ENCODE assay signal across 8 cellular contexts in genomic region chr12:57895337-57896138, GRCh38. TPM values are rescaled to one million over a fixed set of nuclear protein-coding genes. Genes with fewer than 3 reads are reported as not detected.
DNase-seq lines count a peak whose midpoint lies in the region; ATAC-seq and TF ChIP-seq lines count a peak whose summit lies in the region.

No MANE protein-coding gene starts in this region.

- WGBS in spleen, 5 donors: 72 to 78% (median 76%) methylated on average over 5 of the region's 5 CpGs

- H3K27ac ChIP-seq in spleen: peak overlapping the region; percentile 78 to 92 (median 88)

- no peaks in the 10 kb centered on the region for H3K36me3 Mint-ChIP-seq in WTC11
- no peaks in the 10 kb centered on the region for H3K36me3 Mint-ChIP-seq in glutamatergic neuron (ENCODE audit: unreplicated experiment)

- H3K27ac Mint-ChIP-seq in WTC11: no peak overlapping the region
- H3K27ac Mint-ChIP-seq in glutamatergic neuron (ENCODE audit: unreplicated experiment): peak overlapping the region; percentile 97

- H3K27me3 Mint-ChIP-seq in WTC11 (ENCODE audit: low read depth): peaks cover 32% of the 10 kb centered on the region
- peaks cover 10% of the 10 kb centered on the region for H3K27me3 Mint-ChIP-seq in glutamatergic neuron (ENCODE audit: unreplicated experiment)

- DNase-seq in DMS53 (lab: John Stamatoyannopoulos, UW): peak; percentile 43
- DNase-seq in DMS53 treated with DMSO at 0.1 percent for 48 hours (lab: John Stamatoyannopoulos, UW; ENCODE audit: unreplicated experiment): no peak
- DNase-seq in WTC11 (ENCODE audit: low spot score): no peak
- peak; percentile 52 for DNase-seq in glutamatergic neuron
- DNase-seq in spleen: no peak
- no peak for DNase-seq in NCI-H1930 (lab: John Stamatoyannopoulos, UW)

- H3K4me1 Mint-ChIP-seq in WTC11: peaks cover 46% of the 10 kb centered on the region
- peaks cover 48% of the 10 kb centered on the region for H3K4me1 Mint-ChIP-seq in glutamatergic neuron (ENCODE audit: low read depth, unreplicated experiment)

- ATAC-seq in WTC11: no peak
- ATAC-seq in GM21367 (IDR thresholded peaks at IDR 0.05; ENCODE audit: unreplicated experiment): no peak
- no peak for ATAC-seq in GM19452 (IDR thresholded peaks at IDR 0.05; ENCODE audit: unreplicated experiment)

- 0 out of 2 replicates have a peak, but pooled peaks cover 4% of the 10 kb centered on the region for H3K9me3 Mint-ChIP-seq in WTC11
- peaks cover 19% of the 10 kb centered on the region for H3K9me3 Mint-ChIP-seq in glutamatergic neuron (ENCODE audit: unreplicated experiment)

- intact Hi-C loops in spleen (cut with DNase I; ENCODE audit: low total_unique reads): no loop called here

- peaks cover 40 to 80% (median 74%) of the 10 kb centered on the region in 6 donors for H3K4me1 ChIP-seq in spleen

- peaks cover 0 to 9% (median 0%) of the 10 kb centered on the region in 7 donors for H3K27me3 ChIP-seq in spleen (replicated peaks in 1 of 7)

- H3K4me3 ChIP-seq in spleen: peak overlapping the region in 5 of 8 donors; percentile 43 to 76 (median 54)

- no peak for TF ChIP-seq POLR2A in spleen (IDR thresholded peaks at IDR 0.05)

- no peaks in the 10 kb centered on the region for H3K36me3 ChIP-seq in spleen

- no peak for TF ChIP-seq CTCF in WTC11 (IDR thresholded peaks at IDR 0.05)
- no peak for TF ChIP-seq CTCF in glutamatergic neuron (IDR thresholded peaks at IDR 0.05; ENCODE audit: partially characterized antibody, unreplicated experiment)
- no peak for TF ChIP-seq CTCF in spleen (IDR thresholded peaks at IDR 0.05 in 8 of 11, conservative IDR thresholded peaks at IDR 0.05 in 3 of 11)

- H3K9me3 ChIP-seq in spleen: no peaks in the 10 kb centered on the region

- POLR2A ChIA-PET in WTC11 (lab: Charles Lee): interaction anchor here (1.0 to 4.3 kb wide), 3 partner anchors 51 to 64 kb away, joined by 3 to 64 read pairs (median 13); partner anchors contain the start of gene CTDSP2

- CTCF ChIA-PET in WTC11 (lab: Charles Lee): interaction anchor here (1.0 to 5.1 kb wide), 14 partner anchors 9 to 139 kb away, joined by 3 to 77 read pairs (median 10); partner anchors contain the start of genes ATP23 and CTDSP2

- H3K4me3 Mint-ChIP-seq in WTC11 (peak overlapping the region; percentile 68), glutamatergic neuron (ENCODE audit: unreplicated experiment) (peak overlapping the region; percentile 78)

TF ChIP-seq in WTC11, 78 proteins besides CTCF, POLR2A, EP300 and RAD21:
- TF ChIP-seq GABPB1 (CRISPR knock-in tag; IDR thresholded peaks at IDR 0.05) (peak; percentile 54; the same call in 1 of the 2 replicates), JAZF1 (CRISPR knock-in tag; IDR thresholded peaks at IDR 0.05) (no peak)
TF ChIP-seq in WTC11: peak in this region for 1.

RNA-seq across cellular contexts. Expression of gene ATP23, which starts 45.8 kb away (rescaled TPM):
- total RNA-seq in WTC11 (2021): 5.6 to 7.0 TPM (median 6.1 TPM) in 3 replicates
- 1.3 TPM for total RNA-seq in glutamatergic neuron (ENCODE audit: unreplicated experiment)
- 1 to 10 TPM; 2.5 to 8.5 (median 4.9) TPM for total RNA-seq in spleen
- 10 to 100 TPM in 1 of 3 donors, 1 to 10 TPM in 2; 3.5 to 11.8 (median 9.3) TPM for polyA plus RNA-seq in spleen

RNA-seq across cellular contexts. Expression of gene CTDSP2, which starts 49.0 kb away (rescaled TPM):
- total RNA-seq in WTC11 (2021) (97.0 to 122 TPM (median 101 TPM) in 3 replicates), glutamatergic neuron (ENCODE audit: unreplicated experiment) (127 TPM), spleen (100 to 1,000 TPM; 140 to 203 (median 181) TPM)
- 10 to 100 TPM; 22.2 to 43.5 (median 23.8) TPM for polyA plus RNA-seq in spleen

Comparison
In these comparisons a context has a peak if more than half of its experiments do, and no peak if none do; other contexts are left out.
1. DNase-seq: peak in DMS53 (single experiment) and glutamatergic neuron (single experiment); none in DMS53 treated with DMSO at 0.1 percent for 48 hours (single experiment), WTC11 (single experiment), spleen (single experiment) and NCI-H1930 (0 of 2).